ENCODE assay signal across 1 cellular context in genomic region chr7:100444311-100445278, GRCh38.
A peak's percentile ranks its signal among the peaks of the same experiment; 100 is the strongest.
TF ChIP-seq lines count a peak whose summit lies in the region.

No MANE protein-coding gene starts in this region.

TF ChIP-seq in endothelial cell of umbilical vein, 7 proteins besides CTCF, POLR2A, EP300 and RAD21:
- TF ChIP-seq FOS (IDR thresholded peaks at IDR 0.05; ENCODE audit: borderline replicate concordance, insufficient read depth, low read length) (peak; percentile 98), MYC (IDR thresholded peaks at IDR 0.05; ENCODE audit: low read depth, low read length) (peak; percentile 83), POLR2AphosphoS5 (IDR thresholded peaks at IDR 0.05; ENCODE audit: insufficient read depth, low read depth, low read length) (peak; percentile 87), EZH2 (IDR thresholded peaks at IDR 0.05; ENCODE audit: borderline replicate concordance, low read depth, low read length, severe bottlenecking) (no peak), GATA2 (IDR thresholded peaks at IDR 0.05; ENCODE audit: insufficient read depth, insufficient read length, low read depth, low read length) (peak; percentile 76), JUN (IDR thresholded peaks at IDR 0.05; ENCODE audit: borderline replicate concordance, insufficient read depth, insufficient read length, low read depth) (peak; percentile 98), MAX (IDR thresholded peaks at IDR 0.05; ENCODE audit: insufficient read depth, insufficient read length) (peak; percentile 74)
